Comparison of ENCODE assay signal across 13 cellular contexts in genomic region chr19:16801599-16801998, GRCh38. TPM values are rescaled to one million over a fixed set of nuclear protein-coding genes. Genes with fewer than 3 reads are reported as not detected.
DNase-seq lines count a peak whose midpoint lies in the region; ATAC-seq and TF ChIP-seq lines count a peak whose summit lies in the region.
"Had no signal": no experiment of that assay in that cellular context is flagged by ENCODE, and none has a peak within 500 bp of the region (broad histone marks: within the 10 kb centered on the region; RNA-seq: fewer than 3 reads in every experiment).

No MANE protein-coding gene starts in this region.

- no peaks in the 10 kb centered on the region for H3K9me3 Mint-ChIP-seq in activated naive CD4-positive, alpha-beta T cell treated with anti-CD3 and anti-CD28 coated beads, Interleukin-2, amount 50 U/mL, for 72 hours

- ATAC-seq in GM18861 (IDR thresholded peaks at IDR 0.05; ENCODE audit: unreplicated experiment) (no peak), GM21576 (IDR thresholded peaks at IDR 0.05; ENCODE audit: unreplicated experiment) (no peak), GM19455 (IDR thresholded peaks at IDR 0.05; ENCODE audit: unreplicated experiment) (no peak)
- ATAC-seq in activated naive CD4-positive, alpha-beta T cell treated with anti-CD3 and anti-CD28 coated beads, Interleukin-2, amount 50 U/mL, for 72 hours = no peak

- no peak for TF ChIP-seq CTCF in astrocyte of the spinal cord (IDR thresholded peaks at IDR 0.05; ENCODE audit: low read depth, low read length)

- H3K27ac Mint-ChIP-seq in activated naive CD4-positive, alpha-beta T cell treated with anti-CD3 and anti-CD28 coated beads, Interleukin-2, amount 50 U/mL, for 72 hours = no peak overlapping the region

- in situ Hi-C loops in astrocyte of the spinal cord (cut with HindIII; ENCODE audit: low sequenced_read_pairs) = no loop called here

- peak; percentile 33 for DNase-seq in CD1c-positive myeloid dendritic cell (ENCODE audit: extremely low spot score)
- DNase-seq in M059J (ENCODE audit: low read depth) = peak; percentile 72
- DNase-seq in astrocyte of the spinal cord (ENCODE audit: low read depth, low spot score) = peak; percentile 55
- DNase-seq in kidney tubule cell (ENCODE audit: low spot score) = peak; percentile 41
- no peak for DNase-seq in activated naive CD4-positive, alpha-beta T cell treated with anti-CD3 and anti-CD28 coated beads, Interleukin-2, amount 50 U/mL, for 72 hours (ENCODE audit: low spot score in 2 of 2)
- DNase-seq: activated CD4-positive, alpha-beta T cell treated with anti-CD3 and anti-CD28 coated beads, Interleukin-2, amount 50 U/mL, for 48 hours; dorsolateral prefrontal cortex; H7; sigmoid colon; SW 1271 had no signal

- no peaks in the 10 kb centered on the region for H3K36me3 Mint-ChIP-seq in activated naive CD4-positive, alpha-beta T cell treated with anti-CD3 and anti-CD28 coated beads, Interleukin-2, amount 50 U/mL, for 72 hours

- no peak overlapping the region for H3K4me3 ChIP-seq in astrocyte of the spinal cord (ENCODE audit: low read depth, low read length)
- H3K4me3 ChIP-seq: dorsolateral prefrontal cortex, sigmoid colon had no signal

RNA-seq across cellular contexts. Expression of gene SIN3B, which starts 27.6 kb away (rescaled TPM):
- total RNA-seq in M059J (2014; rRNA removed; shearing (Covaris generic)) = 10.1 and 14.5 TPM in 2 replicates
- 10 to 100 TPM; 31.6 to 31.8 TPM for total RNA-seq in activated naive CD4-positive, alpha-beta T cell treated with anti-CD3 and anti-CD28 coated beads, Interleukin-2, amount 50 U/mL, for 72 hours

Comparison
In these comparisons a context has a peak if more than half of its experiments do, and no peak if none do; other contexts are left out.
1. DNase-seq: peak in CD1c-positive myeloid dendritic cell (single experiment), M059J (single experiment), astrocyte of the spinal cord (single experiment) and kidney tubule cell (single experiment); none in activated naive CD4-positive, alpha-beta T cell treated with anti-CD3 and anti-CD28 coated beads, Interleukin-2, amount 50 U/mL, for 72 hours (0 of 2).